8 cellular contexts compared by ENCODE assay signal in genomic region chr14:88500611-88501010, GRCh38.
"Had no signal": no experiment of that assay in that cellular context is flagged by ENCODE, and none has a peak within 500 bp of the region (broad histone marks: within the 10 kb centered on the region; RNA-seq: fewer than 3 reads in every experiment).

No MANE protein-coding gene starts in this region.

- DNase-seq: H9, HCEC 1CT, IMR-90 had no signal

- H3K4me3 ChIP-seq: GM23338, K562 had no signal

- ATAC-seq: GM23338, K562 had no signal

- FAIRE-seq: H1, H54, HTR-8/SVneo, K562 had no signal

- H2AFZ ChIP-seq: GM23338 had no signal

- H3K4me2 ChIP-seq: GM23338 had no signal
